Comparison of ENCODE assay signal across 7 cellular contexts in the genomic region with DNA sequence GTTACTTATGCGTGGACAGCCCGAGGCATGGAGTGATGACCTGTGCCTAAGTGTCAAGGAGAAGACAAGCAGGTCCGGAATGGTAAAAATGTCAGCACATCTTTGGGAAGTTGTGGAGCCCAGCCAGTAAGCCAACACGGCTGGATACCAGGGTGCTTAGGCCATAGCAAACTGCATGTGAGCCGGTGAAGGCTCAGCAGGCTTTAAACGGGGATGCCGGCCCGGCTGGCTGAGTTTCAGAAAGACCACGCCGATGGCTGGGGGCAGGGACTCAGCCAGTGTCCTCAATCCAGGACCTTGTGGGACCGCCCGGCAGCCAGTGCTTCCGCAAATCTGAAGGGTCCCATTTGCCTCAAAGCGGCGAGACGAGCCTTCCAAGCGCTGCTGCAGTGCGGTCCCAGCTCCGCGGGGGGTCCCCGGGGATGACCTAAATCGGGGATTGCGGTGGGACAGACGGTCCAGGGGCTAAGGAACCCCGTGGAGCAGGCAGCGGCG. TPM values are rescaled to one million over a fixed set of nuclear protein-coding genes. Genes with fewer than 3 reads are reported as not detected.
DNase-seq lines count a peak whose midpoint lies in the region; TF ChIP-seq lines count a peak whose summit lies in the region.

No MANE protein-coding gene starts in this region.

- H3K9me3 ChIP-seq in stomach: no peaks in the 10 kb centered on the region

- TF ChIP-seq CTCF in HFF-Myc (IDR thresholded peaks at IDR 0.05; ENCODE audit: low read depth, low read length, missing control alignments): no peak
- TF ChIP-seq CTCF in astrocyte of the spinal cord (IDR thresholded peaks at IDR 0.05; ENCODE audit: low read depth, low read length): no peak
- TF ChIP-seq CTCF in stomach (IDR thresholded peaks at IDR 0.05): no peak

- H3K36me3 ChIP-seq in stomach: no peaks in the 10 kb centered on the region

- intact Hi-C loops in stomach (cut with DNase I; ENCODE audit: low total_unique reads): no loop called here

- H3K4me3 ChIP-seq in HFF-Myc (replicated peaks; ENCODE audit: low read depth, low read length) (peak overlapping the region; percentile 47), astrocyte of the spinal cord (ENCODE audit: low read depth, low read length) (peak overlapping the region; percentile 44), stomach (peak overlapping the region; percentile 56 to 70 (median 68))

- WGBS in stomach, 5 donors: 15 to 23% (median 19%) methylated on average over 26 to 27 of the region's 27 CpGs

- no peak for TF ChIP-seq EP300 in stomach (IDR thresholded peaks at IDR 0.05)

- H3K27me3 ChIP-seq in stomach: peaks cover 0 to 28% (median 0%) of the 10 kb centered on the region in 3 donors

- peak overlapping the region in 4 of 5 donors; percentile 73 to 90 (median 84) for H3K27ac ChIP-seq in stomach

- in situ Hi-C loops in astrocyte of the spinal cord (cut with HindIII; ENCODE audit: low sequenced_read_pairs): no loop called here

- peaks cover 23 to 38% (median 30%) of the 10 kb centered on the region in 4 donors for H3K4me1 ChIP-seq in stomach

- TF ChIP-seq POLR2A in stomach (IDR thresholded peaks at IDR 0.05): no peak

- DNase-seq in HFF-Myc (ENCODE audit: extremely low read depth, low read depth) (no peak), astrocyte of the spinal cord (ENCODE audit: low read depth, low spot score) (peak; percentile 43), islet precursor cell (peak; percentile 93), stomach (no peak), kidney tubule cell (ENCODE audit: low spot score) (no peak), putamen (ENCODE audit: low spot score) (no peak), foreskin melanocyte (no peak)

RNA-seq across cellular contexts. Expression of a gene that starts 0.9 kb away (rescaled TPM):
- total RNA-seq in stomach: 100 to 1,000 TPM in 1 of 5 donors, 10 to 100 TPM in 4; 23.1 to 139 (median 57.1) TPM
- 1 to 10 TPM; 4.2 to 9.3 (median 8.6) TPM for polyA plus RNA-seq in stomach

Comparison
In these comparisons a context has a peak if more than half of its experiments do, and no peak if none do; other contexts are left out.
1. DNase-seq: peak in astrocyte of the spinal cord (single experiment) and islet precursor cell (single experiment); none in HFF-Myc (single experiment), stomach (single experiment), kidney tubule cell (single experiment), putamen (single experiment) and foreskin melanocyte (single experiment).
2. Peak in every context shown above with its lines, with median percentiles within 50 percentile points of each other: H3K4me3 ChIP-seq.